Comparison of ENCODE assay signal across 15 cellular contexts in the genomic region with DNA sequence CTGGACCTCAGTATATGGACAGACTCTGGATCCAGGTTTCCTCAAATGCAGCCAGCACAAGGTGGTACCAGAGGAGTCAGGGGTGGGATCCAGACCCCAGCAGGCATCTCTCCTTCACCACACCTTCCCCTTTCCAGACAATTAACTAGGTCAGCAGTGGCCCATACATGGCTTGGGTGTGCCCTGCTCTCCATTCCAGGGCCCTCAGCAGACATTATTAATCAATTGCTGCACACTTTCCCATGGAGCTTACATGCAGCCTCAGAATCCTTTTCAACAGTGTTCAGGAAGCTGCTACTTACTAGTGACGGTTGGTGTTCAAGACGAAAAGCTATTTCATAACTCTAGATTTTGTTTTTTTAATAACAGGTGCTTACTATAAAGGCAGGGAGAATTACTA. TPM values are rescaled to one million over a fixed set of nuclear protein-coding genes. Genes with fewer than 3 reads are reported as not detected.
DNase-seq lines count a peak whose midpoint lies in the region; ATAC-seq and TF ChIP-seq lines count a peak whose summit lies in the region.
"Had no signal": no experiment of that assay in that cellular context is flagged by ENCODE, and none has a peak within 500 bp of the region (broad histone marks: within the 10 kb centered on the region; RNA-seq: fewer than 3 reads in every experiment).

No MANE protein-coding gene starts in this region.

- peaks cover 5% of the 10 kb centered on the region for H3K4me1 ChIP-seq in left ventricle myocardium inferior

- in situ Hi-C loops in Caki2 (cut with HindIII; ENCODE audit: low pct_unique_long_range_greater_than_20kb, low sequenced_read_pairs), result no loop called here

- peak; percentile 31 for DNase-seq in Caki2 (ENCODE audit: low read depth)
- DNase-seq in NB4 (ENCODE audit: low read depth), result peak; percentile 25
- peak; percentile 48 for DNase-seq in dermis blood vessel endothelial cell
- DNase-seq in lung microvascular endothelial cell (ENCODE audit: low read depth in 2 of 2), result peak; percentile 41
- no peak for DNase-seq in putamen (ENCODE audit: low spot score)
- DNase-seq in left ventricle myocardium inferior, result no peak
- DNase-seq in activated effector memory CD4-positive, alpha-beta T cell treated with Interleukin-2 at 50 U/mL for 16 hours, result no peak
- DNase-seq in activated T-cell treated with anti-CD3 and anti-CD28 coated beads, Interleukin-2, amount 50 U/mL, for 72 hours, result no peak
- DNase-seq: activated CD4-positive, alpha-beta memory T cell treated with anti-CD3 and anti-CD28 coated beads for 36 hours; effector CD8-positive, alpha-beta T cell; NCI-H187 treated with DMSO at 0.1 percent for 48 hours; stimulated activated CD4-positive, alpha-beta T cell treated with anti-CD3 and anti-CD28 coated beads, Interleukin-4, amount 100 ng/mL, for 1 hour; upper lobe of right lung had no signal

- H3K36me3 ChIP-seq in left ventricle myocardium inferior, result no peaks in the 10 kb centered on the region
- H3K36me3 ChIP-seq: upper lobe of right lung had no signal

- no peaks in the 10 kb centered on the region for H3K9me3 Mint-ChIP-seq in activated T-cell treated with anti-CD3 and anti-CD28 coated beads, Interleukin-2, amount 50 U/mL, for 72 hours
- H3K9me3 Mint-ChIP-seq: activated CD4-positive, alpha-beta memory T cell treated with anti-CD3 and anti-CD28 coated beads for 36 hours; nephron had no signal

- H3K27me3 Mint-ChIP-seq in activated T-cell treated with anti-CD3 and anti-CD28 coated beads, Interleukin-2, amount 50 U/mL, for 72 hours (ENCODE audit: low read depth), result peaks cover 9% of the 10 kb centered on the region

- H3K4me3 ChIP-seq in NB4 (ENCODE audit: low read depth, low read length) (no peak overlapping the region), left ventricle myocardium inferior (no peak overlapping the region)
- H3K4me3 ChIP-seq: upper lobe of right lung had no signal

- no peak overlapping the region for H3K4me3 Mint-ChIP-seq in activated T-cell treated with anti-CD3 and anti-CD28 coated beads, Interleukin-2, amount 50 U/mL, for 72 hours
- H3K4me3 Mint-ChIP-seq: activated CD4-positive, alpha-beta memory T cell treated with anti-CD3 and anti-CD28 coated beads for 36 hours; nephron had no signal

- intact Hi-C loops in left ventricle myocardium inferior (cut with micrococcal nuclease), result no loop called here

- no peak overlapping the region for H3K27ac Mint-ChIP-seq in activated T-cell treated with anti-CD3 and anti-CD28 coated beads, Interleukin-2, amount 50 U/mL, for 72 hours
- H3K27ac Mint-ChIP-seq: activated CD4-positive, alpha-beta memory T cell treated with anti-CD3 and anti-CD28 coated beads for 36 hours; nephron had no signal

- no peak for TF ChIP-seq CTCF in NB4 (IDR thresholded peaks at IDR 0.05; ENCODE audit: low read depth, low read length)
- TF ChIP-seq CTCF in left ventricle myocardium inferior (IDR thresholded peaks at IDR 0.05; ENCODE audit: borderline replicate concordance), result no peak

- H3K36me3 Mint-ChIP-seq in activated T-cell treated with anti-CD3 and anti-CD28 coated beads, Interleukin-2, amount 50 U/mL, for 72 hours (ENCODE audit: insufficient read depth in 2 of 2), result no peaks in the 10 kb centered on the region
- H3K36me3 Mint-ChIP-seq: activated CD4-positive, alpha-beta memory T cell treated with anti-CD3 and anti-CD28 coated beads for 36 hours had no signal

- H3K27me3 ChIP-seq in left ventricle myocardium inferior (ENCODE audit: low read depth), result peaks cover 17% of the 10 kb centered on the region

- no peak overlapping the region for H3K27ac ChIP-seq in left ventricle myocardium inferior (replicated peaks)
- H3K27ac ChIP-seq: C4-2B, upper lobe of right lung had no signal

- H3K4me1 Mint-ChIP-seq in activated T-cell treated with anti-CD3 and anti-CD28 coated beads, Interleukin-2, amount 50 U/mL, for 72 hours (ENCODE audit: low read depth), result no peaks in the 10 kb centered on the region

- no peak for ATAC-seq in activated T-cell treated with anti-CD3 and anti-CD28 coated beads, Interleukin-2, amount 50 U/mL, for 72 hours (replicated peaks in 1 of 2)
- ATAC-seq: upper lobe of right lung had no signal

- no peaks in the 10 kb centered on the region for H3K9me3 ChIP-seq in left ventricle myocardium inferior (replicated peaks)
- H3K9me3 ChIP-seq: upper lobe of right lung had no signal

- TF ChIP-seq POLR2A in NB4 (IDR thresholded peaks at IDR 0.05; ENCODE audit: extremely low read depth, insufficient read length), result no peak

RNA-seq across cellular contexts. Expression of gene COL13A1, which starts 6.0 kb away (rescaled TPM):
- total RNA-seq in Caki2 (2014; rRNA removed; shearing (Covaris generic); ENCODE audit: low replicate concordance), result not detected in 2 replicates
- 5.3 and 6.6 TPM in 2 replicates for total RNA-seq in dermis blood vessel endothelial cell
- total RNA-seq in lung microvascular endothelial cell, result 1.2 and 7.4 TPM in 2 replicates
- total RNA-seq in left ventricle myocardium inferior, result 2.5 TPM
- not detected for total RNA-seq in activated T-cell treated with anti-CD3 and anti-CD28 coated beads, Interleukin-2, amount 50 U/mL, for 72 hours
- total RNA-seq: activated CD4-positive, alpha-beta memory T cell treated with anti-CD3 and anti-CD28 coated beads for 36 hours had no signal

Comparison
In these comparisons a context has a peak if more than half of its experiments do, and no peak if none do; other contexts are left out.
1. DNase-seq: peak in Caki2 (single experiment), NB4 (single experiment), dermis blood vessel endothelial cell (single experiment) and lung microvascular endothelial cell (2 of 2); none in putamen (single experiment), left ventricle myocardium inferior (single experiment), activated effector memory CD4-positive, alpha-beta T cell treated with Interleukin-2 at 50 U/mL for 16 hours (single experiment) and activated T-cell treated with anti-CD3 and anti-CD28 coated beads, Interleukin-2, amount 50 U/mL, for 72 hours (0 of 2).